ENCODE assay signal across 1 cellular context in the genomic region with DNA sequence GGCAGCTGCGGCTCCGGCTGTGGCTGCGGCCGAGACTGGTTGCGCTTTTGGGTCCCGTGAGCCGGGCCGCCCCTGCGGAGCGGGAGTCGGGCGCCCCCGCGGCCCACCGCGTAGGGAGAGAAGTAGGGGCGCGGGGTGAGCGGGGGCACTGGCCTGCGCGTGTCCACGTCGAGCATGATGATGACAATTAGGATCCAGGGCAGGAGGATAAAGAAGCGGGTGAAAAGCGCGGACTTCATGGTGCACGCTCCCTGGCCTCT.
TF ChIP-seq lines count a peak whose summit lies in the region.

No MANE protein-coding gene starts in this region.

TF ChIP-seq in HepG2, 621 proteins besides CTCF, POLR2A, EP300 and RAD21 (continued from another document and continues in another):
- TF ChIP-seq, protein P1, sequence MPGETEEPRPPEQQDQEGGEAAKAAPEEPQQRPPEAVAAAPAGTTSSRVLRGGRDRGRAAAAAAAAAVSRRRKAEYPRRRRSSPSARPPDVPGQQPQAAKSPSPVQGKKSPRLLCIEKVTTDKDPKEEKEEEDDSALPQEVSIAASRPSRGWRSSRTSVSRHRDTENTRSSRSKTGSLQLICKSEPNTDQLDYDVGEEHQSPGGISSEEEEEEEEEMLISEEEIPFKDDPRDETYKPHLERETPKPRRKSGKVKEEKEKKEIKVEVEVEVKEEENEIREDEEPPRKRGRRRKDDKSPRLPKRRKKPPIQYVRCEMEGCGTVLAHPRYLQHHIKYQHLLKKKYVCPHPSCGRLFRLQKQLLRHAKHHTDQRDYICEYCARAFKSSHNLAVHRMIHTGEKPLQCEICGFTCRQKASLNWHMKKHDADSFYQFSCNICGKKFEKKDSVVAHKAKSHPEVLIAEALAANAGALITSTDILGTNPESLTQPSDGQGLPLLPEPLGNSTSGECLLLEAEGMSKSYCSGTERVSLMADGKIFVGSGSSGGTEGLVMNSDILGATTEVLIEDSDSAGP (CRISPR knock-in tag; IDR thresholded peaks at IDR 0.05; ENCODE audit: borderline replicate concordance): peak; percentile 66; the same call in 1 of the 2 replicates
- TF ChIP-seq REPIN1 (CRISPR knock-in tag; IDR thresholded peaks at IDR 0.05; ENCODE audit: borderline replicate concordance, low read depth) (no peak), ZNF776 (CRISPR knock-in tag; IDR thresholded peaks at IDR 0.05) (no peak; the same call in 1 of the 2 replicates), ZNF883 (CRISPR knock-in tag; IDR thresholded peaks at IDR 0.05; ENCODE audit: not compliant biosample characterization) (peak; percentile 6), ZNF761 (CRISPR knock-in tag; conservative IDR thresholded peaks at IDR 0.05) (no peak), ZNF382 (CRISPR knock-in tag; IDR thresholded peaks at IDR 0.05; ENCODE audit: borderline replicate concordance) (no peak), ZNF501 (CRISPR knock-in tag; IDR thresholded peaks at IDR 0.05) (0 out of 2 replicates have a peak, but pooled peaks have one; percentile 9), TBX2 (CRISPR knock-in tag; IDR thresholded peaks at IDR 0.05; ENCODE audit: borderline replicate concordance) (0 out of 2 replicates have a peak, but pooled peaks have one; percentile 52), ZNF792 (CRISPR knock-in tag; IDR thresholded peaks at IDR 0.05) (no peak), ZNF674 (CRISPR knock-in tag; IDR thresholded peaks at IDR 0.05; ENCODE audit: low read depth) (0 out of 2 replicates have a peak, but pooled peaks have one; percentile 27), ZFP1 (CRISPR knock-in tag; IDR thresholded peaks at IDR 0.05) (no peak), CCDC6 (CRISPR knock-in tag; IDR thresholded peaks at IDR 0.05) (no peak), BRD4 (CRISPR knock-in tag; IDR thresholded peaks at IDR 0.05) (no peak), ZNF572 (CRISPR knock-in tag; IDR thresholded peaks at IDR 0.05) (no peak), EED (CRISPR knock-in tag; IDR thresholded peaks at IDR 0.05) (no peak), HOXA5 (CRISPR knock-in tag; IDR thresholded peaks at IDR 0.05) (peak; percentile 12; the same call in 1 of the 2 replicates), PCBP2 (optimal IDR thresholded peaks at IDR 0.05; ENCODE audit: low read depth, low read length, poor library complexity, severe bottlenecking) (no peak), ATAD3A (CRISPR knock-in tag; IDR thresholded peaks at IDR 0.05) (no peak), ATF7-NPFF (CRISPR knock-in tag; IDR thresholded peaks at IDR 0.05; ENCODE audit: low read depth) (no peak), ZNF562 (CRISPR knock-in tag; IDR thresholded peaks at IDR 0.05; ENCODE audit: borderline replicate concordance) (no peak), ZSCAN21 (CRISPR knock-in tag; IDR thresholded peaks at IDR 0.05; ENCODE audit: borderline replicate concordance) (0 out of 2 replicates have a peak, but pooled peaks have one; percentile 9), JUN (CRISPR knock-in tag; IDR thresholded peaks at IDR 0.05) (no peak), ELF3 (CRISPR knock-in tag; IDR thresholded peaks at IDR 0.05) (no peak), U2AF2 (IDR thresholded peaks at IDR 0.05; ENCODE audit: low read depth, low read length) (no peak), ZNF772 (CRISPR knock-in tag; IDR thresholded peaks at IDR 0.05) (0 out of 2 replicates have a peak, but pooled peaks have one; percentile 54), ZNF20 (CRISPR knock-in tag; IDR thresholded peaks at IDR 0.05) (no peak), NAIF1 (CRISPR knock-in tag; IDR thresholded peaks at IDR 0.05; ENCODE audit: borderline replicate concordance) (no peak)
- TF ChIP-seq, protein P2, sequence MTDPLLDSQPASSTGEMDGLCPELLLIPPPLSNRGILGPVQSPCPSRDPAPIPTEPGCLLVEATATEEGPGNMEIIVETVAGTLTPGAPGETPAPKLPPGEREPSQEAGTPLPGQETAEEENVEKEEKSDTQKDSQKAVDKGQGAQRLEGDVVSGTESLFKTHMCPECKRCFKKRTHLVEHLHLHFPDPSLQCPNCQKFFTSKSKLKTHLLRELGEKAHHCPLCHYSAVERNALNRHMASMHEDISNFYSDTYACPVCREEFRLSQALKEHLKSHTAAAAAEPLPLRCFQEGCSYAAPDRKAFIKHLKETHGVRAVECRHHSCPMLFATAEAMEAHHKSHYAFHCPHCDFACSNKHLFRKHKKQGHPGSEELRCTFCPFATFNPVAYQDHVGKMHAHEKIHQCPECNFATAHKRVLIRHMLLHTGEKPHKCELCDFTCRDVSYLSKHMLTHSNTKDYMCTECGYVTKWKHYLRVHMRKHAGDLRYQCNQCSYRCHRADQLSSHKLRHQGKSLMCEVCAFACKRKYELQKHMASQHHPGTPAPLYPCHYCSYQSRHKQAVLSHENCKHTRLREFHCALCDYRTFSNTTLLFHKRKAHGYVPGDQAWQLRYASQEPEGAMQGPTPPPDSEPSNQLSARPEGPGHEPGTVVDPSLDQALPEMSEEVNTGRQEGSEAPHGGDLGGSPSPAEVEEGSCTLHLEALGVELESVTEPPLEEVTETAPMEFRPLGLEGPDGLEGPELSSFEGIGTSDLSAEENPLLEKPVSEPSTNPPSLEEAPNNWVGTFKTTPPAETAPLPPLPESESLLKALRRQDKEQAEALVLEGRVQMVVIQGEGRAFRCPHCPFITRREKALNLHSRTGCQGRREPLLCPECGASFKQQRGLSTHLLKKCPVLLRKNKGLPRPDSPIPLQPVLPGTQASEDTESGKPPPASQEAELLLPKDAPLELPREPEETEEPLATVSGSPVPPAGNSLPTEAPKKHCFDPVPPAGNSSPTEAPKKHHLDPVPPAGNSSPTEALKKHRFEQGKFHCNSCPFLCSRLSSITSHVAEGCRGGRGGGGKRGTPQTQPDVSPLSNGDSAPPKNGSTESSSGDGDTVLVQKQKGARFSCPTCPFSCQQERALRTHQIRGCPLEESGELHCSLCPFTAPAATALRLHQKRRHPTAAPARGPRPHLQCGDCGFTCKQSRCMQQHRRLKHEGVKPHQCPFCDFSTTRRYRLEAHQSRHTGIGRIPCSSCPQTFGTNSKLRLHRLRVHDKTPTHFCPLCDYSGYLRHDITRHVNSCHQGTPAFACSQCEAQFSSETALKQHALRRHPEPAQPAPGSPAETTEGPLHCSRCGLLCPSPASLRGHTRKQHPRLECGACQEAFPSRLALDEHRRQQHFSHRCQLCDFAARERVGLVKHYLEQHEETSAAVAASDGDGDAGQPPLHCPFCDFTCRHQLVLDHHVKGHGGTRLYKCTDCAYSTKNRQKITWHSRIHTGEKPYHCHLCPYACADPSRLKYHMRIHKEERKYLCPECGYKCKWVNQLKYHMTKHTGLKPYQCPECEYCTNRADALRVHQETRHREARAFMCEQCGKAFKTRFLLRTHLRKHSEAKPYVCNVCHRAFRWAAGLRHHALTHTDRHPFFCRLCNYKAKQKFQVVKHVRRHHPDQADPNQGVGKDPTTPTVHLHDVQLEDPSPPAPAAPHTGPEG (CRISPR knock-in tag; IDR thresholded peaks at IDR 0.05): peak; percentile 9; the same call in 1 of the 2 replicates
- TF ChIP-seq, protein P3, sequence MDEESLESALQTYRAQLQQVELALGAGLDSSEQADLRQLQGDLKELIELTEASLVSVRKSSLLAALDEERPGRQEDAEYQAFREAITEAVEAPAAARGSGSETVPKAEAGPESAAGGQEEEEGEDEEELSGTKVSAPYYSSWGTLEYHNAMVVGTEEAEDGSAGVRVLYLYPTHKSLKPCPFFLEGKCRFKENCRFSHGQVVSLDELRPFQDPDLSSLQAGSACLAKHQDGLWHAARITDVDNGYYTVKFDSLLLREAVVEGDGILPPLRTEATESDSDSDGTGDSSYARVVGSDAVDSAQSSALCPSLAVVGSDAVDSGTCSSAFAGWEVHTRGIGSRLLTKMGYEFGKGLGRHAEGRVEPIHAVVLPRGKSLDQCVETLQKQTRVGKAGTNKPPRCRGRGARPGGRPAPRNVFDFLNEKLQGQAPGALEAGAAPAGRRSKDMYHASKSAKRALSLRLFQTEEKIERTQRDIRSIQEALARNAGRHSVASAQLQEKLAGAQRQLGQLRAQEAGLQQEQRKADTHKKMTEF (CRISPR knock-in tag; IDR thresholded peaks at IDR 0.05): 0 out of 2 replicates have a peak, but pooled peaks have one; percentile 6
- TF ChIP-seq, protein P4, sequence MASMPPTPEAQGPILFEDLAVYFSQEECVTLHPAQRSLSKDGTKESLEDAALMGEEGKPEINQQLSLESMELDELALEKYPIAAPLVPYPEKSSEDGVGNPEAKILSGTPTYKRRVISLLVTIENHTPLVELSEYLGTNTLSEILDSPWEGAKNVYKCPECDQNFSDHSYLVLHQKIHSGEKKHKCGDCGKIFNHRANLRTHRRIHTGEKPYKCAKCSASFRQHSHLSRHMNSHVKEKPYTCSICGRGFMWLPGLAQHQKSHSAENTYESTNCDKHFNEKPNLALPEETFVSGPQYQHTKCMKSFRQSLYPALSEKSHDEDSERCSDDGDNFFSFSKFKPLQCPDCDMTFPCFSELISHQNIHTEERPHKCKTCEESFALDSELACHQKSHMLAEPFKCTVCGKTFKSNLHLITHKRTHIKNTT (CRISPR knock-in tag; IDR thresholded peaks at IDR 0.05): no peak
- TF ChIP-seq, protein P5, sequence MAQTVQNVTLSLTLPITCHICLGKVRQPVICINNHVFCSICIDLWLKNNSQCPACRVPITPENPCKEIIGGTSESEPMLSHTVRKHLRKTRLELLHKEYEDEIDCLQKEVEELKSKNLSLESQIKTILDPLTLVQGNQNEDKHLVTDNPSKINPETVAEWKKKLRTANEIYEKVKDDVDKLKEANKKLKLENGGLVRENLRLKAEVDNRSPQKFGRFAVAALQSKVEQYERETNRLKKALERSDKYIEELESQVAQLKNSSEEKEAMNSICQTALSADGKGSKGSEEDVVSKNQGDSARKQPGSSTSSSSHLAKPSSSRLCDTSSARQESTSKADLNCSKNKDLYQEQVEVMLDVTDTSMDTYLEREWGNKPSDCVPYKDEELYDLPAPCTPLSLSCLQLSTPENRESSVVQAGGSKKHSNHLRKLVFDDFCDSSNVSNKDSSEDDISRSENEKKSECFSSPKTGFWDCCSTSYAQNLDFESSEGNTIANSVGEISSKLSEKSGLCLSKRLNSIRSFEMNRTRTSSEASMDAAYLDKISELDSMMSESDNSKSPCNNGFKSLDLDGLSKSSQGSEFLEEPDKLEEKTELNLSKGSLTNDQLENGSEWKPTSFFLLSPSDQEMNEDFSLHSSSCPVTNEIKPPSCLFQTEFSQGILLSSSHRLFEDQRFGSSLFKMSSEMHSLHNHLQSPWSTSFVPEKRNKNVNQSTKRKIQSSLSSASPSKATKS (CRISPR knock-in tag; IDR thresholded peaks at IDR 0.05): no peak
- TF ChIP-seq, protein P6, sequence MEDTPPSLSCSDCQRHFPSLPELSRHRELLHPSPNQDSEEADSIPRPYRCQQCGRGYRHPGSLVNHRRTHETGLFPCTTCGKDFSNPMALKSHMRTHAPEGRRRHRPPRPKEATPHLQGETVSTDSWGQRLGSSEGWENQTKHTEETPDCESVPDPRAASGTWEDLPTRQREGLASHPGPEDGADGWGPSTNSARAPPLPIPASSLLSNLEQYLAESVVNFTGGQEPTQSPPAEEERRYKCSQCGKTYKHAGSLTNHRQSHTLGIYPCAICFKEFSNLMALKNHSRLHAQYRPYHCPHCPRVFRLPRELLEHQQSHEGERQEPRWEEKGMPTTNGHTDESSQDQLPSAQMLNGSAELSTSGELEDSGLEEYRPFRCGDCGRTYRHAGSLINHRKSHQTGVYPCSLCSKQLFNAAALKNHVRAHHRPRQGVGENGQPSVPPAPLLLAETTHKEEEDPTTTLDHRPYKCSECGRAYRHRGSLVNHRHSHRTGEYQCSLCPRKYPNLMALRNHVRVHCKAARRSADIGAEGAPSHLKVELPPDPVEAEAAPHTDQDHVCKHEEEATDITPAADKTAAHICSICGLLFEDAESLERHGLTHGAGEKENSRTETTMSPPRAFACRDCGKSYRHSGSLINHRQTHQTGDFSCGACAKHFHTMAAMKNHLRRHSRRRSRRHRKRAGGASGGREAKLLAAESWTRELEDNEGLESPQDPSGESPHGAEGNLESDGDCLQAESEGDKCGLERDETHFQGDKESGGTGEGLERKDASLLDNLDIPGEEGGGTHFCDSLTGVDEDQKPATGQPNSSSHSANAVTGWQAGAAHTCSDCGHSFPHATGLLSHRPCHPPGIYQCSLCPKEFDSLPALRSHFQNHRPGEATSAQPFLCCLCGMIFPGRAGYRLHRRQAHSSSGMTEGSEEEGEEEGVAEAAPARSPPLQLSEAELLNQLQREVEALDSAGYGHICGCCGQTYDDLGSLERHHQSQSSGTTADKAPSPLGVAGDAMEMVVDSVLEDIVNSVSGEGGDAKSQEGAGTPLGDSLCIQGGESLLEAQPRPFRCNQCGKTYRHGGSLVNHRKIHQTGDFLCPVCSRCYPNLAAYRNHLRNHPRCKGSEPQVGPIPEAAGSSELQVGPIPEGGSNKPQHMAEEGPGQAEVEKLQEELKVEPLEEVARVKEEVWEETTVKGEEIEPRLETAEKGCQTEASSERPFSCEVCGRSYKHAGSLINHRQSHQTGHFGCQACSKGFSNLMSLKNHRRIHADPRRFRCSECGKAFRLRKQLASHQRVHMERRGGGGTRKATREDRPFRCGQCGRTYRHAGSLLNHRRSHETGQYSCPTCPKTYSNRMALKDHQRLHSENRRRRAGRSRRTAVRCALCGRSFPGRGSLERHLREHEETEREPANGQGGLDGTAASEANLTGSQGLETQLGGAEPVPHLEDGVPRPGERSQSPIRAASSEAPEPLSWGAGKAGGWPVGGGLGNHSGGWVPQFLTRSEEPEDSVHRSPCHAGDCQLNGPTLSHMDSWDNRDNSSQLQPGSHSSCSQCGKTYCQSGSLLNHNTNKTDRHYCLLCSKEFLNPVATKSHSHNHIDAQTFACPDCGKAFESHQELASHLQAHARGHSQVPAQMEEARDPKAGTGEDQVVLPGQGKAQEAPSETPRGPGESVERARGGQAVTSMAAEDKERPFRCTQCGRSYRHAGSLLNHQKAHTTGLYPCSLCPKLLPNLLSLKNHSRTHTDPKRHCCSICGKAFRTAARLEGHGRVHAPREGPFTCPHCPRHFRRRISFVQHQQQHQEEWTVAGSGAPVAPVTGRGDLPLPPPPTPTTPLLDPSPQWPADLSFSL (CRISPR knock-in tag; IDR thresholded peaks at IDR 0.05): no peak
- TF ChIP-seq, protein P7, sequence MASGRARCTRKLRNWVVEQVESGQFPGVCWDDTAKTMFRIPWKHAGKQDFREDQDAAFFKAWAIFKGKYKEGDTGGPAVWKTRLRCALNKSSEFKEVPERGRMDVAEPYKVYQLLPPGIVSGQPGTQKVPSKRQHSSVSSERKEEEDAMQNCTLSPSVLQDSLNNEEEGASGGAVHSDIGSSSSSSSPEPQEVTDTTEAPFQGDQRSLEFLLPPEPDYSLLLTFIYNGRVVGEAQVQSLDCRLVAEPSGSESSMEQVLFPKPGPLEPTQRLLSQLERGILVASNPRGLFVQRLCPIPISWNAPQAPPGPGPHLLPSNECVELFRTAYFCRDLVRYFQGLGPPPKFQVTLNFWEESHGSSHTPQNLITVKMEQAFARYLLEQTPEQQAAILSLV (CRISPR knock-in tag; IDR thresholded peaks at IDR 0.05; ENCODE audit: borderline replicate concordance): 0 out of 2 replicates have a peak, but pooled peaks have one; percentile 44
- TF ChIP-seq, protein P8, sequence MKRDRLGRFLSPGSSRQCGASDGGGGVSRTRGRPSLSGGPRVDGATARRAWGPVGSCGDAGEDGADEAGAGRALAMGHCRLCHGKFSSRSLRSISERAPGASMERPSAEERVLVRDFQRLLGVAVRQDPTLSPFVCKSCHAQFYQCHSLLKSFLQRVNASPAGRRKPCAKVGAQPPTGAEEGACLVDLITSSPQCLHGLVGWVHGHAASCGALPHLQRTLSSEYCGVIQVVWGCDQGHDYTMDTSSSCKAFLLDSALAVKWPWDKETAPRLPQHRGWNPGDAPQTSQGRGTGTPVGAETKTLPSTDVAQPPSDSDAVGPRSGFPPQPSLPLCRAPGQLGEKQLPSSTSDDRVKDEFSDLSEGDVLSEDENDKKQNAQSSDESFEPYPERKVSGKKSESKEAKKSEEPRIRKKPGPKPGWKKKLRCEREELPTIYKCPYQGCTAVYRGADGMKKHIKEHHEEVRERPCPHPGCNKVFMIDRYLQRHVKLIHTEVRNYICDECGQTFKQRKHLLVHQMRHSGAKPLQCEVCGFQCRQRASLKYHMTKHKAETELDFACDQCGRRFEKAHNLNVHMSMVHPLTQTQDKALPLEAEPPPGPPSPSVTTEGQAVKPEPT (CRISPR knock-in tag; IDR thresholded peaks at IDR 0.05; ENCODE audit: low read depth): no peak
